ENCODE assay signal across 20 cellular contexts in genomic region chr2:58051445-58051844, GRCh38.
"Had no signal": no experiment of that assay in that cellular context is flagged by ENCODE, and none has a peak within 500 bp of the region (broad histone marks: within the 10 kb centered on the region; RNA-seq: fewer than 3 reads in every experiment).

No MANE protein-coding gene starts in this region.

- H3K9me3 Mint-ChIP-seq: activated naive CD8-positive, alpha-beta T cell treated with anti-CD3 and anti-CD28 coated beads for 36 hours; activated T-helper 2 cell treated with anti-CD3 and anti-CD28 coated beads, Interferon-gamma antibody, Interleukin-2, Interleukin-4, amounts not matched to agents 10 μg/mL and 5 μg/mL and 100 μg/mL, durations not matched to agents 14 hours and 24 hours and 36 hours; effector memory CD8-positive, alpha-beta T cell; nephron; T-cell had no signal

- H3K27ac Mint-ChIP-seq: activated naive CD8-positive, alpha-beta T cell treated with anti-CD3 and anti-CD28 coated beads for 36 hours; activated T-helper 2 cell treated with anti-CD3 and anti-CD28 coated beads, Interferon-gamma antibody, Interleukin-2, Interleukin-4, amounts not matched to agents 10 μg/mL and 5 μg/mL and 100 μg/mL, durations not matched to agents 14 hours and 24 hours and 36 hours; effector memory CD8-positive, alpha-beta T cell; nephron; T-cell had no signal

- H3K4me3 ChIP-seq: colonic mucosa, left ventricle myocardium inferior, sigmoid colon, thyroid gland, upper lobe of right lung had no signal

- H3K36me3 ChIP-seq: colonic mucosa, thyroid gland, upper lobe of right lung had no signal

- DNase-seq: activated naive CD4-positive, alpha-beta T cell treated with Interleukin-2 at 50 U/mL for 16 hours; activated naive CD8-positive, alpha-beta T cell treated with anti-CD3 and anti-CD28 coated beads for 36 hours; activated T-cell treated with anti-CD3 and anti-CD28 coated beads, Interleukin-2, amount 50 U/mL, for 1 hour; colonic mucosa; dorsolateral prefrontal cortex; effector memory CD8-positive, alpha-beta T cell; foreskin melanocyte; left ventricle myocardium inferior; posterior cingulate gyrus; retina; sigmoid colon; stimulated activated CD4-positive, alpha-beta T cell treated with anti-CD3 and anti-CD28 coated beads, Interleukin-2, amount 100 ng/mL, for 48 hours; stimulated activated CD8-positive, alpha-beta memory T cell treated with anti-CD3 and anti-CD28 coated beads, Interleukin-4, amount 100 ng/mL, for 48 hours; stimulated activated naive CD4-positive, alpha-beta T cell treated with Interleukin-2 at 50 U/mL for 16 hours; T-cell; thyroid gland; upper lobe of right lung had no signal

- H3K27me3 ChIP-seq: colonic mucosa, sigmoid colon, thyroid gland, upper lobe of right lung had no signal

- H3K27ac ChIP-seq: colonic mucosa, left ventricle myocardium inferior, sigmoid colon, thyroid gland, upper lobe of right lung had no signal

- H3K4me3 Mint-ChIP-seq: activated naive CD8-positive, alpha-beta T cell treated with anti-CD3 and anti-CD28 coated beads for 36 hours; effector memory CD8-positive, alpha-beta T cell; nephron; T-cell had no signal

- H3K4me1 Mint-ChIP-seq: nephron had no signal

- H3K27me3 Mint-ChIP-seq: activated naive CD8-positive, alpha-beta T cell treated with anti-CD3 and anti-CD28 coated beads for 36 hours; effector memory CD8-positive, alpha-beta T cell; T-cell had no signal

- ATAC-seq: effector memory CD8-positive, alpha-beta T cell; esophagus mucosa; T-cell; upper lobe of right lung had no signal

- H3K9me3 ChIP-seq: colonic mucosa, left ventricle myocardium inferior, sigmoid colon, thyroid gland, upper lobe of right lung had no signal
